In genomic region chr6:105437236-105437635, GRCh38 we compare ENCODE assay signal across 26 cellular contexts.
"Had no signal": no experiment of that assay in that cellular context is flagged by ENCODE, and none has a peak within 500 bp of the region (broad histone marks: within the 10 kb centered on the region; RNA-seq: fewer than 3 reads in every experiment).

No MANE protein-coding gene starts in this region.

- H3K27ac ChIP-seq: epithelial cell of prostate, esophagus squamous epithelium, gastrocnemius medialis, heart right ventricle, left lung, lower lobe of right lung had no signal

- FAIRE-seq: endometrium, islet of Langerhans, keratinocyte had no signal

- H3K4me3 ChIP-seq: esophagus squamous epithelium, gastrocnemius medialis, heart right ventricle, left lung, lower lobe of right lung, mucosa of descending colon had no signal

- H3K36me3 ChIP-seq: esophagus squamous epithelium, gastrocnemius medialis, heart right ventricle, left lung, lower lobe of right lung had no signal

- DNase-seq: cortex of kidney; effector CD8-positive, alpha-beta T cell; effector memory CD8-positive, alpha-beta T cell; endodermal cell; erythroblast; esophagus squamous epithelium; foreskin fibroblast; foreskin melanocyte; gastrocnemius medialis; glutamatergic neuron; head of caudate nucleus; heart right ventricle; hippocampal formation; left cardiac atrium; left lung; left ventricle myocardium superior; lower lobe of right lung; mesenchymal stem cell; mucosa of descending colon; naive B cell; naive thymus-derived CD8-positive, alpha-beta T cell had no signal

- H3K27me3 ChIP-seq: esophagus squamous epithelium, gastrocnemius medialis, left lung had no signal

- H3K9me3 ChIP-seq: esophagus squamous epithelium, gastrocnemius medialis, heart right ventricle, left lung, lower lobe of right lung, mucosa of descending colon had no signal

- H3K4me1 ChIP-seq: esophagus squamous epithelium, gastrocnemius medialis, heart right ventricle, left lung, lower lobe of right lung had no signal

- ATAC-seq: effector memory CD8-positive, alpha-beta T cell; esophagus mucosa; gastrocnemius medialis; heart right ventricle; left cardiac atrium; left lung; left ventricle myocardium superior; lower lobe of right lung; mucosa of descending colon; naive thymus-derived CD8-positive, alpha-beta T cell had no signal
